Comparison of ENCODE assay signal across 21 cellular contexts in genomic region chr21:45591619-45592207, GRCh38. TPM values are rescaled to one million over a fixed set of nuclear protein-coding genes. Genes with fewer than 3 reads are reported as not detected.
DNase-seq lines count a peak whose midpoint lies in the region; ATAC-seq, FAIRE-seq and TF ChIP-seq lines count a peak whose summit lies in the region.
"Had no signal": no experiment of that assay in that cellular context is flagged by ENCODE, and none has a peak within 500 bp of the region (broad histone marks: within the 10 kb centered on the region; RNA-seq: fewer than 3 reads in every experiment).

No MANE protein-coding gene starts in this region.

- CTCF ChIA-PET in HEK293 (lab: Yijun Ruan, JAX): interaction anchor here (0.6 to 1.9 kb wide), 4 partner anchors 11 to 229 kb away, joined by 6 to 15 read pairs (median 6); no protein-coding TSS in a partner anchor

- H3K4me1 Mint-ChIP-seq in CD4-positive, CD25-positive, alpha-beta regulatory T cell: peaks cover 7 to 15% (median 12%) of the 10 kb centered on the region in 4 donors
- H3K4me1 Mint-ChIP-seq in astrocyte (ENCODE audit: low read depth, unreplicated experiment): no peaks in the 10 kb centered on the region
- peaks cover 2% of the 10 kb centered on the region for H3K4me1 Mint-ChIP-seq in osteocyte (ENCODE audit: unreplicated experiment)

- H3K9ac ChIP-seq in astrocyte (ENCODE audit: low read length): no peak overlapping the region

- no peak for DNase-seq in CD4-positive, CD25-positive, alpha-beta regulatory T cell
- DNase-seq in astrocyte (ENCODE audit: low read depth) (no peak), posterior vena cava (ENCODE audit: low spot score) (peak; percentile 36), osteocyte (ENCODE audit: extremely low spot score, unreplicated experiment) (no peak), mesenteric fat pad (ENCODE audit: low spot score) (no peak), Kasumi-1 (lab: John Stamatoyannopoulos, UW) (no peak)
- DNase-seq: COR-L47, gastrocnemius medialis, hypothalamus, NCI-H1694, NCI-H526 treated with DMSO at 0.1 percent for 48 hours, retina, SHP77 treated with DMSO at 0.1 percent for 48 hours, testis had no signal

- no peak for FAIRE-seq in astrocyte (lab: Jason Lieb, UNC)
- FAIRE-seq: keratinocyte had no signal

- peak overlapping the region; percentile 35 for H3K4me3 ChIP-seq in CD4-positive, CD25-positive, alpha-beta regulatory T cell (ENCODE audit: low read depth, low read length)
- H3K4me3 ChIP-seq in HEK293 (ENCODE audit: low read depth, low read length): no peak overlapping the region
- H3K4me3 ChIP-seq in astrocyte (ENCODE audit: insufficient read depth, low read depth, low read length): no peak overlapping the region
- H3K4me3 ChIP-seq: lung had no signal

- peaks cover 22% of the 10 kb centered on the region for H3K27me3 Mint-ChIP-seq in CD4-positive, CD25-positive, alpha-beta regulatory T cell
- H3K27me3 Mint-ChIP-seq in astrocyte (ENCODE audit: low read depth, unreplicated experiment) (peaks cover 45% of the 10 kb centered on the region), osteocyte (ENCODE audit: unreplicated experiment) (peaks cover 42% of the 10 kb centered on the region)

- no peaks in the 10 kb centered on the region for H3K79me2 ChIP-seq in astrocyte (ENCODE audit: insufficient read depth, low read length)

- peaks cover 2% of the 10 kb centered on the region for H3K36me3 Mint-ChIP-seq in CD4-positive, CD25-positive, alpha-beta regulatory T cell
- H3K36me3 Mint-ChIP-seq in astrocyte (ENCODE audit: low read depth, unreplicated experiment) (no peaks in the 10 kb centered on the region), osteocyte (ENCODE audit: unreplicated experiment) (no peaks in the 10 kb centered on the region)

- peaks cover 2 to 14% (median 8%) of the 10 kb centered on the region in 7 donors for H3K9me3 Mint-ChIP-seq in CD4-positive, CD25-positive, alpha-beta regulatory T cell
- peaks cover 22% of the 10 kb centered on the region for H3K9me3 Mint-ChIP-seq in astrocyte (ENCODE audit: unreplicated experiment)
- H3K9me3 Mint-ChIP-seq in osteocyte (ENCODE audit: unreplicated experiment): peaks cover 13% of the 10 kb centered on the region

- H3K4me2 ChIP-seq in astrocyte (ENCODE audit: low read length): peak overlapping the region; percentile 37

- peaks cover 9% of the 10 kb centered on the region for H3K27me3 ChIP-seq in CD4-positive, CD25-positive, alpha-beta regulatory T cell (ENCODE audit: control insufficient read depth, insufficient read depth, low read length)
- peaks cover 19% of the 10 kb centered on the region for H3K27me3 ChIP-seq in astrocyte (ENCODE audit: insufficient read depth, low read length)
- H3K27me3 ChIP-seq: testis had no signal

- ATAC-seq in CD4-positive, CD25-positive, alpha-beta regulatory T cell (ENCODE audit: low read depth in 2 of 2): no peak
- ATAC-seq: gastrocnemius medialis had no signal

- H3K4me1 ChIP-seq in CD4-positive, CD25-positive, alpha-beta regulatory T cell (ENCODE audit: control insufficient read depth, insufficient read depth, low read length, poor library complexity, severe bottlenecking): peaks cover 26% of the 10 kb centered on the region
- no peaks in the 10 kb centered on the region for H3K4me1 ChIP-seq in HEK293 (ENCODE audit: control insufficient read depth, insufficient read depth, low read length)
- H3K4me1 ChIP-seq in astrocyte (ENCODE audit: insufficient read depth, low read length): peaks cover 4% of the 10 kb centered on the region
- H3K4me1 ChIP-seq: testis had no signal

- no peaks in the 10 kb centered on the region for H4K20me1 ChIP-seq in astrocyte (ENCODE audit: insufficient read depth, low read length)

- TF ChIP-seq CTCF in HEK293 (tag by site-specific recombination; IDR thresholded peaks at IDR 0.05) (no peak), astrocyte (IDR thresholded peaks at IDR 0.05; ENCODE audit: insufficient read depth, low read depth, low read length) (no peak), osteocyte (IDR thresholded peaks at IDR 0.05) (no peak)

- peaks cover 3 to 10% of the 10 kb centered on the region in 2 experiments for H3K9me3 ChIP-seq in CD4-positive, CD25-positive, alpha-beta regulatory T cell (ENCODE audit: control insufficient read depth in 2 of 2, low read length in 2 of 2)
- H3K9me3 ChIP-seq in HEK293 (ENCODE audit: control insufficient read depth, insufficient read depth, low read depth, low read length) (no peaks in the 10 kb centered on the region), astrocyte (ENCODE audit: insufficient read depth, low read depth, low read length) (peaks cover 3% of the 10 kb centered on the region)
- H3K9me3 ChIP-seq: testis had no signal

- peak overlapping the region; percentile 78 for H3K27ac ChIP-seq in CD4-positive, CD25-positive, alpha-beta regulatory T cell (ENCODE audit: insufficient read depth, low read length, poor library complexity, severe bottlenecking)
- H3K27ac ChIP-seq in HEK293 (ENCODE audit: extremely low read depth, low read depth, low read length) (no peak overlapping the region), astrocyte (ENCODE audit: low read depth, low read length) (no peak overlapping the region)
- H3K27ac ChIP-seq: gastrocnemius medialis, HL-60 had no signal

- H3K27ac Mint-ChIP-seq in CD4-positive, CD25-positive, alpha-beta regulatory T cell: no peak overlapping the region
- H3K27ac Mint-ChIP-seq in astrocyte (ENCODE audit: unreplicated experiment): no peak overlapping the region
- no peak overlapping the region for H3K27ac Mint-ChIP-seq in osteocyte (ENCODE audit: unreplicated experiment)
- H3K27ac Mint-ChIP-seq: activated CD4-positive, alpha-beta memory T cell treated with anti-CD3 and anti-CD28 coated beads for 36 hours; activated naive CD4-positive, alpha-beta T cell treated with anti-CD3 and anti-CD28 coated beads for 36 hours; IgD-negative memory B cell had no signal

- no peak overlapping the region for H3K4me3 Mint-ChIP-seq in CD4-positive, CD25-positive, alpha-beta regulatory T cell
- H3K4me3 Mint-ChIP-seq in astrocyte (ENCODE audit: unreplicated experiment) (no peak overlapping the region), osteocyte (ENCODE audit: unreplicated experiment) (no peak overlapping the region)
- H3K4me3 Mint-ChIP-seq: IgD-negative memory B cell had no signal

- POLR2A ChIA-PET in HEK293 (lab: Yijun Ruan, JAX): no interaction called here

- peak overlapping the region; percentile 1 for H2AFZ ChIP-seq in astrocyte (ENCODE audit: low read depth, low read length)

- H3K36me3 ChIP-seq in CD4-positive, CD25-positive, alpha-beta regulatory T cell (ENCODE audit: control insufficient read depth, insufficient read depth, low read length): no peaks in the 10 kb centered on the region
- H3K36me3 ChIP-seq in HEK293 (ENCODE audit: control insufficient read depth in 2 of 2, insufficient read depth in 1 of 2, low read length in 2 of 2): peaks cover 0 to 4% of the 10 kb centered on the region in 2 experiments; a peak in 1 of 3 replicates
- H3K36me3 ChIP-seq in astrocyte (ENCODE audit: insufficient read depth, low read length): no peaks in the 10 kb centered on the region
- H3K36me3 ChIP-seq: gastrocnemius medialis had no signal

- intact Hi-C loops in posterior vena cava (cut with DNase I): no loop called here

TF ChIP-seq in HEK293, 187 proteins besides CTCF, POLR2A, EP300 and RAD21 (continues in another document):
- peak; percentile 25 for TF ChIP-seq ZNF146 (tag by site-specific recombination; IDR thresholded peaks at IDR 0.05)
- TF ChIP-seq KLF7 (tag by site-specific recombination; IDR thresholded peaks at IDR 0.05; ENCODE audit: borderline replicate concordance): no peak; the same call in 1 of the 2 replicates
- TF ChIP-seq, protein P1, sequence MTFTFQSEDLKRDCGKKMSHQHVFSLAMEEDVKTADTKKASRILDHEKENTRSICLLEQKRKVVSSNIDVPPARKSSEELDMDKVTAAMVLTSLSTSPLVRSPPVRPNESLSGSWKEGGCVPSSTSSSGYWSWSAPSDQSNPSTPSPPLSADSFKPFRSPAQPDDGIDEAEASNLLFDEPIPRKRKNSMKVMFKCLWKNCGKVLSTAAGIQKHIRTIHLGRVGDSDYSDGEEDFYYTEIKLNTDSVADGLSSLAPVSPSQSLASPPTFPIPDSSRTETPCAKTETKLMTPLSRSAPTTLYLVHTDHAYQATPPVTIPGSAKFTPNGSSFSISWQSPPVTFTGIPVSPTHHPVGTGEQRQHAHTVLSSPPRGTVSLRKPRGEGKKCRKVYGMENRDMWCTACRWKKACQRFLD (tag by site-specific recombination; IDR thresholded peaks at IDR 0.05): 0 out of 2 replicates have a peak, but pooled peaks have one; percentile 59
- TF ChIP-seq, protein P2, sequence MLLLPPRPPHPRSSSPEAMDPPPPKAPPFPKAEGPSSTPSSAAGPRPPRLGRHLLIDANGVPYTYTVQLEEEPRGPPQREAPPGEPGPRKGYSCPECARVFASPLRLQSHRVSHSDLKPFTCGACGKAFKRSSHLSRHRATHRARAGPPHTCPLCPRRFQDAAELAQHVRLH (tag by site-specific recombination; IDR thresholded peaks at IDR 0.05): no peak
- no peak for TF ChIP-seq ZNF133 (tag by site-specific recombination; IDR thresholded peaks at IDR 0.05)
- TF ChIP-seq, protein P3, sequence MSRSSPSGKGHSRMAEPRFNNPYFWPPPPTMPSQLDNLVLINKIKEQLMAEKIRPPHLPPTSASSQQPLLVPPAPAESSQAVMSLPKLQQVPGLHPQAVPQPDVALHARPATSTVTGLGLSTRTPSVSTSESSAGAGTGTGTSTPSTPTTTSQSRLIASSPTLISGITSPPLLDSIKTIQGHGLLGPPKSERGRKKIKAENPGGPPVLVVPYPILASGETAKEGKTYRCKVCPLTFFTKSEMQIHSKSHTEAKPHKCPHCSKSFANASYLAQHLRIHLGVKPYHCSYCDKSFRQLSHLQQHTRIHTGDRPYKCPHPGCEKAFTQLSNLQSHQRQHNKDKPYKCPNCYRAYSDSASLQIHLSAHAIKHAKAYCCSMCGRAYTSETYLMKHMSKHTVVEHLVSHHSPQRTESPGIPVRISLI (tag by site-specific recombination; IDR thresholded peaks at IDR 0.05): no peak
- TF ChIP-seq ZIC2 (tag by site-specific recombination; IDR thresholded peaks at IDR 0.05): 0 out of 2 replicates have a peak, but pooled peaks have one; percentile 3
- no peak for TF ChIP-seq ZNF324 (tag by site-specific recombination; IDR thresholded peaks at IDR 0.05)
- TF ChIP-seq ZNF571 (tag by site-specific recombination; IDR thresholded peaks at IDR 0.05): peak; percentile 89; the same call in 1 of the 2 replicates
- TF ChIP-seq ZNF777 (tag by site-specific recombination; IDR thresholded peaks at IDR 0.05; ENCODE audit: borderline replicate concordance): no peak

RNA-seq across cellular contexts. Expression of gene SLC19A1, which starts 49.5 kb away (rescaled TPM):
- total RNA-seq in CD4-positive, CD25-positive, alpha-beta regulatory T cell: 10.8 TPM
- 1 to 10 TPM; 4.7 to 6.8 (median 5.0) TPM for polyA plus RNA-seq in CD4-positive, CD25-positive, alpha-beta regulatory T cell
- 10.4 and 11.7 TPM in 2 replicates for total RNA-seq in astrocyte
- 1 to 10 TPM; 4.5 to 6.5 TPM for total RNA-seq in posterior vena cava
- total RNA-seq in osteocyte: 11.0 and 14.4 TPM in 2 replicates
- 21.7 TPM for total RNA-seq in mesenteric fat pad

RNA-seq across cellular contexts. Expression of gene PCBP3, which starts 51.8 kb away (rescaled TPM):
- 5.3 TPM for total RNA-seq in CD4-positive, CD25-positive, alpha-beta regulatory T cell
- polyA plus RNA-seq in CD4-positive, CD25-positive, alpha-beta regulatory T cell: 1 to 10 TPM in 3 of 4 donors, under 1 TPM in 1; 0.72 to 2.8 (median 1.8) TPM
- total RNA-seq in astrocyte: 1.8 and 2.5 TPM in 2 replicates
- total RNA-seq in posterior vena cava: 1 to 10 TPM; 2.6 to 7.4 TPM
- total RNA-seq in osteocyte: 7.6 and 9.0 TPM in 2 replicates
- 32.4 TPM for total RNA-seq in mesenteric fat pad
